24 cellular contexts compared by ENCODE assay signal in the genomic region with DNA sequence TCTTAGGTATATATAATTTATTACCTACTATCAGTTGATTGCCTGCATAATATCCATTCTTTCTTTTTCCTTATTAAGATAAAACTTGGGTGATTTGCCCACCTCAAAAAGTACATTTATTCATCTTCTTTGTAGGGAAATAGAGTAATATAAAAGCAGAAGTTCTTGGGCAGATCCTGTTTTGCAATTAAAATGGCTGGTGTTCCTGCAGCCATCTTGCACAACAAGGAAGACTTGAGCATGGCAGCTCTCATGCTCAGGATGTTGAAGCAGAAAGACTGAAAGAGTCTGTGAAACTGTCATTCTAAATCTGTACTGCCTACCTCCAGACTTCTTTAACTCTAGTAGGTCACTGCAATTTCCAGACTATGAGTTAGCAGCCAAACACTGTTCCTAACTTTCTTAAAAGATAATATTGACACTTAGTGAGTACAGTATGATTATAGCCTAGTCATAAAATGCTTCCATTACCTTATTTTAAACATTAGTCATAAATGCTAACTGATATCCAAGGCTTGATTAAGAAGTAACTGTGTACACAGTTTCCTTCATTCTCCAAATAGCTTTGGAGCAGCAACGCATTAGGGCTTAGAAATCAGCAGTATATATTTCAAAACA. TPM values are rescaled to one million over a fixed set of nuclear protein-coding genes. Genes with fewer than 3 reads are reported as not detected.
DNase-seq lines count a peak whose midpoint lies in the region; ATAC-seq and TF ChIP-seq lines count a peak whose summit lies in the region.
"Had no signal": no experiment of that assay in that cellular context is flagged by ENCODE, and none has a peak within 500 bp of the region (broad histone marks: within the 10 kb centered on the region; RNA-seq: fewer than 3 reads in every experiment).

No MANE protein-coding gene starts in this region.

- H3K9me2 ChIP-seq in hepatocyte (replicated peaks; ENCODE audit: insufficient read depth): no peaks in the 10 kb centered on the region

- H3K4ac ChIP-seq in trophoblast cell (ENCODE audit: low read depth, low read length): no peak overlapping the region

- H2BK120ac ChIP-seq in trophoblast cell (ENCODE audit: insufficient read depth, low read length, poor library complexity): no peak overlapping the region

- H2BK5ac ChIP-seq in trophoblast cell (ENCODE audit: low read depth, low read length, poor library complexity): no peak overlapping the region

- no peak overlapping the region for H3K18ac ChIP-seq in trophoblast cell (ENCODE audit: low read length)

- peak in 1 of 2 experiments; percentile 50 for DNase-seq in HL-60 (ENCODE audit: low read depth in 1 of 2, low spot score in 1 of 2)
- peak; percentile 31 for DNase-seq in SKM-1 (lab: John Stamatoyannopoulos, UW; ENCODE audit: unreplicated experiment)
- DNase-seq in hepatocyte (ENCODE audit: low spot score): no peak
- DNase-seq in trophoblast cell: no peak
- DNase-seq in upper lobe of left lung: no peak
- no peak for DNase-seq in SHP77 (lab: John Stamatoyannopoulos, UW)
- DNase-seq in AG08395 (ENCODE audit: low spot score): no peak
- DNase-seq: CD4-positive, CD25-positive, alpha-beta regulatory T cell; COR-L47; DMS79; MM.1S; NCI-H1105 treated with DMSO at 0.1 percent for 48 hours; NCI-H2029 treated with DMSO at 0.1 percent for 48 hours; NCI-H226; NCI-H510A treated with DMSO at 0.1 percent for 48 hours; NCI-H748 treated with DMSO at 0.1 percent for 48 hours; NK-92 treated with Interleukin-12 subunit alpha and Interleukin-12 subunit beta, amount 100 ng/mL, for 24 hours; Peyer's patch; SJCRH30 had no signal

- no peak for TF ChIP-seq EP300 in upper lobe of left lung (IDR thresholded peaks at IDR 0.05)

- H3K9ac ChIP-seq in trophoblast cell (ENCODE audit: low read length): no peak overlapping the region

- TF ChIP-seq POLR2A in upper lobe of left lung (IDR thresholded peaks at IDR 0.05): no peak

- H4K20me1 ChIP-seq in hepatocyte (ENCODE audit: insufficient read depth, poor library complexity, severe bottlenecking): no peaks in the 10 kb centered on the region

- no peak overlapping the region for H2AK5ac ChIP-seq in trophoblast cell (ENCODE audit: low read length)

- no peak overlapping the region for H3K14ac ChIP-seq in trophoblast cell (ENCODE audit: low read length)

- H3K79me2 ChIP-seq in hepatocyte (no peaks in the 10 kb centered on the region), trophoblast cell (ENCODE audit: control insufficient read depth, insufficient read depth, low read length, poor library complexity) (no peaks in the 10 kb centered on the region)

- H3K4me2 ChIP-seq in hepatocyte (peak overlapping the region; percentile 25), trophoblast cell (ENCODE audit: low read length) (no peak overlapping the region)
- H3K4me2 ChIP-seq: A549 had no signal

- no peak overlapping the region for H4K12ac ChIP-seq in trophoblast cell (ENCODE audit: low read depth, low read length)

- H3K27me3 ChIP-seq in HL-60 (ENCODE audit: insufficient read depth, poor library complexity, severe bottlenecking): no peaks in the 10 kb centered on the region
- no peaks in the 10 kb centered on the region for H3K27me3 ChIP-seq in hepatocyte
- no peaks in the 10 kb centered on the region for H3K27me3 ChIP-seq in trophoblast cell (ENCODE audit: insufficient read depth, low read length)
- H3K27me3 ChIP-seq in upper lobe of left lung: no peaks in the 10 kb centered on the region
- H3K27me3 ChIP-seq: Peyer's patch, SJCRH30 had no signal

- H2BK12ac ChIP-seq in trophoblast cell (ENCODE audit: low read length): no peak overlapping the region

- H3K36me3 ChIP-seq in hepatocyte (replicated peaks; ENCODE audit: insufficient read depth, low read depth): no peaks in the 10 kb centered on the region
- no peaks in the 10 kb centered on the region for H3K36me3 ChIP-seq in trophoblast cell (ENCODE audit: control insufficient read depth in 1 of 2, insufficient read depth in 2 of 2, low read length in 2 of 2)
- H3K36me3 ChIP-seq in upper lobe of left lung: no peaks in the 10 kb centered on the region
- H3K36me3 ChIP-seq: Peyer's patch, SJCRH30 had no signal

- no peaks in the 10 kb centered on the region for H3K4me1 ChIP-seq in hepatocyte (ENCODE audit: insufficient read depth)
- no peaks in the 10 kb centered on the region for H3K4me1 ChIP-seq in trophoblast cell (ENCODE audit: control insufficient read depth in 1 of 2, insufficient read depth in 2 of 2, low read length in 2 of 2)
- H3K4me1 ChIP-seq in upper lobe of left lung: no peaks in the 10 kb centered on the region
- H3K4me1 ChIP-seq: A549, Peyer's patch, SJCRH30 had no signal

- no peak overlapping the region for H4K8ac ChIP-seq in trophoblast cell (ENCODE audit: low read depth, low read length)

- ATAC-seq in upper lobe of left lung (ENCODE audit: low FRiP score in 2 of 2): no peak
- ATAC-seq: A549, HepG2, K562 had no signal

- H3K4me3 ChIP-seq in HL-60 (replicated peaks; ENCODE audit: insufficient read depth, low read length): no peak overlapping the region
- H3K4me3 ChIP-seq in hepatocyte: no peak overlapping the region
- no peak overlapping the region for H3K4me3 ChIP-seq in trophoblast cell (ENCODE audit: low read depth, low read length)
- H3K4me3 ChIP-seq in upper lobe of left lung: no peak overlapping the region
- H3K4me3 ChIP-seq: A549, K562, Peyer's patch, SJCRH30 had no signal

- H3K9me3 ChIP-seq in hepatocyte (ENCODE audit: low read depth) (no peaks in the 10 kb centered on the region), trophoblast cell (ENCODE audit: insufficient read depth, low read depth, low read length) (no peaks in the 10 kb centered on the region), upper lobe of left lung (no peaks in the 10 kb centered on the region)
- H3K9me3 ChIP-seq: A549, Peyer's patch, SJCRH30 had no signal

- H3K79me1 ChIP-seq in trophoblast cell (ENCODE audit: low read length): no peaks in the 10 kb centered on the region

- no peak overlapping the region for H3K23ac ChIP-seq in trophoblast cell (ENCODE audit: low read length)

- TF ChIP-seq CTCF in 22Rv1 (IDR thresholded peaks at IDR 0.05): no peak
- no peak for TF ChIP-seq CTCF in HL-60 (IDR thresholded peaks at IDR 0.05; ENCODE audit: insufficient read depth, low read length)
- TF ChIP-seq CTCF in hepatocyte (IDR thresholded peaks at IDR 0.05; ENCODE audit: poor library complexity): no peak
- no peak for TF ChIP-seq CTCF in upper lobe of left lung (IDR thresholded peaks at IDR 0.05)

- H3K27ac ChIP-seq in 22Rv1 (peak overlapping the region; percentile 23; the same call in 1 of the 2 replicates), HL-60 (replicated peaks) (peak overlapping the region; percentile 26; the same call in 1 of the 2 replicates), hepatocyte (no peak overlapping the region), trophoblast cell (ENCODE audit: low read depth, low read length) (no peak overlapping the region), upper lobe of left lung (no peak overlapping the region)
- H3K27ac ChIP-seq: A549, Peyer's patch, SJCRH30 had no signal

- no peak overlapping the region for H4K91ac ChIP-seq in trophoblast cell (ENCODE audit: low read depth, low read length)

- 80% methylated on average over 1 of the region's 1 CpG for WGBS in hepatocyte (ENCODE audit: low lambda C conversion rate, missing lambda C conversion rate)
- no CpG with 5 or more reads among the region's 1 CpG for WGBS in trophoblast cell (ENCODE audit: extremely low coverage, insufficient coverage, insufficient read length)
- WGBS in upper lobe of left lung, 2 donors: 93 to 94% methylated on average over 1 of the region's 1 CpG

- H2AFZ ChIP-seq in hepatocyte (no peak overlapping the region), trophoblast cell (ENCODE audit: insufficient read depth, low read length, poor library complexity) (no peak overlapping the region)

RNA-seq across cellular contexts. Expression of gene HTR1B, which starts 24.6 kb away (rescaled TPM):
- total RNA-seq in hepatocyte (0.36 and 0.47 TPM in 2 replicates), upper lobe of left lung (under 1 TPM in 1 of 6 donors, not detected in 5; 0.57 TPM)
- not detected in 2 replicates for polyA plus RNA-seq in hepatocyte
- 0.51 and 0.53 TPM in 2 replicates for polyA plus RNA-seq in trophoblast cell (2013)
- total RNA-seq: CD4-positive, CD25-positive, alpha-beta regulatory T cell; HepG2; HT-29; K562; SJCRH30 had no signal
- polyA plus RNA-seq: CD4-positive, CD25-positive, alpha-beta regulatory T cell; HepG2; K562 had no signal

Comparison
In these comparisons a context has a peak if more than half of its experiments do, and no peak if none do; other contexts are left out.
1. H3K27ac ChIP-seq: peak in 22Rv1 (single experiment) and HL-60 (single experiment); none in hepatocyte (single experiment), trophoblast cell (single experiment) and upper lobe of left lung (0 of 4).